In the genomic region with DNA sequence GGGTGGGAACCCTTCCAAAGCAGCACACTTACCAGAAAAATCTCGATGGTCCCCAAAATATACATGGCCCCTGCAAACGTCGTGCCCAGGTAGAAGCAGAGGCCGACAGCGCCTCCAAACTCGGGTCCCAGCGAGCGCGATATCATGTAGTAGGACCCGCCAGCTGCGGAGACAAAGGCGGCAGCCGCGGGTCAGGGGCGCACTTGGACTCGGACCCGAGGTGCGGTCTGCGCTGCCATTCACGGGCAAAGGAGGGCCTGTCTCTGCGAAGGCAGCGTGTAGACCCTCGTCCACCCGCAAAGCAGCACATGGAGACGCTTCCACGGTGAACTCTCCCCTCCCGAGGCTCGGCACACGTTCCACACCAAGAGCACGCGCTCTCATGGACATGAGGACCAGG, we compare ENCODE assay signal across 9 cellular contexts.
"Had no signal": no experiment of that assay in that cellular context is flagged by ENCODE, and none has a peak within 500 bp of the region (broad histone marks: within the 10 kb centered on the region; RNA-seq: fewer than 3 reads in every experiment).

No MANE protein-coding gene starts in this region.

- ATAC-seq: K562 had no signal

- H3K4me3 ChIP-seq: GM23248, K562 had no signal

- H3K9ac ChIP-seq: GM23248 had no signal

- H3K4me3 Mint-ChIP-seq: H9 had no signal

- H3K4me1 Mint-ChIP-seq: H9 had no signal

- FAIRE-seq: H54, K562 had no signal

- H2AFZ ChIP-seq: GM23248 had no signal

- H3K27ac ChIP-seq: GM23248, HL-60 had no signal

- DNase-seq: GM23248, GOT3, H9, HCEC 1CT, IMR-90, KG1 had no signal

- H3K9me3 Mint-ChIP-seq: H9 had no signal
